26 cellular contexts compared by ENCODE assay signal in the genomic region with DNA sequence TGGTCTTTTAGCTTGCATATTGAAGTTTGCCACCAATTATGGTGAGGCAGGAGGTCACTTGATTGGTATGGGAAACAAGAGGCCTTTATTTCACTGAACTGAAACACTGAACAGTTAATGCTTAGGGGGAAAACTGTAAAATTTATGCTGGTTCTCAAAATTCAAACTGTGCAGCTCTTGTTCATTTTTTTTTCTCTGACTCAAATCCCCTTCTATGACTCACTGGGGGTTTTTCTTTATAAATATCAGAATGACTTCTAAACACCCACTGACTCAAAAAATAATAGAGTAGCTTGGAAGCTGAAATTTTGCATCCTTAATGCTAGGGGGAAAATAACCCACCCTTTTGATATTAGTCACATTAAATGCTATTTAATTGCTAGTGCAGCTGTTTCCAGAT. TPM values are rescaled to one million over a fixed set of nuclear protein-coding genes. Genes with fewer than 3 reads are reported as not detected.
DNase-seq lines count a peak whose midpoint lies in the region; ATAC-seq and TF ChIP-seq lines count a peak whose summit lies in the region.
"Had no signal": no experiment of that assay in that cellular context is flagged by ENCODE, and none has a peak within 500 bp of the region (broad histone marks: within the 10 kb centered on the region; RNA-seq: fewer than 3 reads in every experiment).

No MANE protein-coding gene starts in this region.

- no peak overlapping the region for H3K4me3 Mint-ChIP-seq in activated CD8-positive, alpha-beta T cell treated with anti-CD3 and anti-CD28 coated beads for 36 hours
- no peak overlapping the region for H3K4me3 Mint-ChIP-seq in activated CD8-positive, alpha-beta T cell treated with anti-CD3 and anti-CD28 coated beads, Interleukin-2, amount 10 ng/mL, durations not matched to agents 7 days and 5 days
- no peak overlapping the region for H3K4me3 Mint-ChIP-seq in stimulated activated naive B cell treated with anti-CD40 and anti-IgM and Interleukin-4, amounts not matched to agents 10 μg/mL and 1 μg/mL and 100 μg/mL, for 72 hours
- no peak overlapping the region for H3K4me3 Mint-ChIP-seq in CD14-positive monocyte

- CTCF ChIA-PET in activated CD8-positive, alpha-beta T cell treated with anti-CD3 and anti-CD28 coated beads for 36 hours (lab: Charles Lee), result no interaction called here
- CTCF ChIA-PET in activated CD8-positive, alpha-beta T cell treated with anti-CD3 and anti-CD28 coated beads, Interleukin-2, amount 10 ng/mL, durations not matched to agents 7 days and 5 days (lab: Charles Lee), result interaction anchor here (1.3 kb wide), 1 partner anchor 585 kb away, joined by 3 read pairs; no protein-coding TSS in a partner anchor

- peak; percentile 51 for ATAC-seq in activated CD8-positive, alpha-beta T cell treated with anti-CD3 and anti-CD28 coated beads for 36 hours
- no peak for ATAC-seq in activated CD8-positive, alpha-beta T cell treated with anti-CD3 and anti-CD28 coated beads, Interleukin-2, amount 10 ng/mL, durations not matched to agents 7 days and 5 days
- ATAC-seq in stimulated activated naive B cell treated with anti-CD40 and anti-IgM and Interleukin-4, amounts not matched to agents 10 μg/mL and 1 μg/mL and 100 μg/mL, for 72 hours (replicated peaks), result peak; percentile 78 to 91
- ATAC-seq: Right ventricle myocardium inferior had no signal

- no peak for TF ChIP-seq CTCF in activated CD8-positive, alpha-beta T cell treated with anti-CD3 and anti-CD28 coated beads for 36 hours (IDR thresholded peaks at IDR 0.05)
- TF ChIP-seq CTCF in GM12865 (IDR thresholded peaks at IDR 0.05; ENCODE audit: insufficient read depth, low read depth, low read length, missing control alignments) (no peak), tibial artery (IDR thresholded peaks at IDR 0.05) (no peak), CD14-positive monocyte (IDR thresholded peaks at IDR 0.05) (no peak)

- peaks cover 0 to 14% of the 10 kb centered on the region in 2 donors for H3K27me3 ChIP-seq in tibial artery

- H3K9me3 ChIP-seq in tibial artery, result no peaks in the 10 kb centered on the region
- H3K9me3 ChIP-seq: SJSA1 had no signal

- H3K36me3 ChIP-seq in tibial artery, result no peaks in the 10 kb centered on the region
- H3K36me3 ChIP-seq: SJSA1 had no signal

- POLR2A ChIA-PET in activated CD8-positive, alpha-beta T cell treated with anti-CD3 and anti-CD28 coated beads for 36 hours (lab: Charles Lee), result no interaction called here
- POLR2A ChIA-PET in activated CD8-positive, alpha-beta T cell treated with anti-CD3 and anti-CD28 coated beads, Interleukin-2, amount 10 ng/mL, durations not matched to agents 7 days and 5 days (lab: Charles Lee), result no interaction called here

- no peak overlapping the region for H3K27ac Mint-ChIP-seq in activated CD8-positive, alpha-beta T cell treated with anti-CD3 and anti-CD28 coated beads for 36 hours
- no peak overlapping the region for H3K27ac Mint-ChIP-seq in activated CD8-positive, alpha-beta T cell treated with anti-CD3 and anti-CD28 coated beads, Interleukin-2, amount 10 ng/mL, durations not matched to agents 7 days and 5 days
- no peak overlapping the region for H3K27ac Mint-ChIP-seq in stimulated activated naive B cell treated with anti-CD40 and anti-IgM and Interleukin-4, amounts not matched to agents 10 μg/mL and 1 μg/mL and 100 μg/mL, for 72 hours
- no peak overlapping the region for H3K27ac Mint-ChIP-seq in CD14-positive monocyte

- H3K4me1 ChIP-seq in tibial artery, result no peaks in the 10 kb centered on the region
- H3K4me1 ChIP-seq: SJSA1 had no signal

- peaks cover 10% of the 10 kb centered on the region for H3K27me3 Mint-ChIP-seq in activated CD8-positive, alpha-beta T cell treated with anti-CD3 and anti-CD28 coated beads for 36 hours
- peaks cover 16% of the 10 kb centered on the region for H3K27me3 Mint-ChIP-seq in activated CD8-positive, alpha-beta T cell treated with anti-CD3 and anti-CD28 coated beads, Interleukin-2, amount 10 ng/mL, durations not matched to agents 7 days and 5 days (ENCODE audit: low read depth)
- H3K27me3 Mint-ChIP-seq in stimulated activated naive B cell treated with anti-CD40 and anti-IgM and Interleukin-4, amounts not matched to agents 10 μg/mL and 1 μg/mL and 100 μg/mL, for 72 hours, result peaks cover 18 to 24% of the 10 kb centered on the region in 2 donors
- H3K27me3 Mint-ChIP-seq in CD14-positive monocyte (ENCODE audit: low read depth in 3 of 3), result peaks cover 11 to 35% (median 17%) of the 10 kb centered on the region in 3 donors

- DNase-seq in activated CD8-positive, alpha-beta T cell treated with anti-CD3 and anti-CD28 coated beads for 36 hours, result no peak
- no peak for DNase-seq in activated CD8-positive, alpha-beta T cell treated with anti-CD3 and anti-CD28 coated beads, Interleukin-2, amount 10 ng/mL, durations not matched to agents 7 days and 5 days
- DNase-seq in GM12865 (ENCODE audit: low read depth), result peak; percentile 34
- DNase-seq in RPMI7951 (ENCODE audit: low read depth), result peak; percentile 11
- no peak for DNase-seq in stimulated activated naive B cell treated with anti-CD40 and anti-IgM and Interleukin-4, amounts not matched to agents 10 μg/mL and 1 μg/mL and 100 μg/mL, for 72 hours
- no peak for DNase-seq in tibial artery
- no peak for DNase-seq in CD14-positive monocyte (ENCODE audit: low spot score)
- DNase-seq in NCI-H1105 treated with DMSO at 0.1 percent for 48 hours (lab: John Stamatoyannopoulos, UW), result no peak
- DNase-seq: AML-193, C1 segment of cervical spinal cord, DMS53, GDM1, GOT3, HCEC 1CT, KG1, NCI-H1092 treated with DMSO at 0.1 percent for 48 hours, NCI-H1694, NCI-H2081 treated with DMSO at 0.1 percent for 48 hours, NCI-H2171 treated with DMSO at 0.1 percent for 48 hours, NCI-H524 treated with DMSO at 0.1 percent for 48 hours, NCI-H82, OCI-M1 had no signal

- H3K36me3 Mint-ChIP-seq in activated CD8-positive, alpha-beta T cell treated with anti-CD3 and anti-CD28 coated beads for 36 hours (ENCODE audit: low read depth), result no peaks in the 10 kb centered on the region
- H3K36me3 Mint-ChIP-seq in activated CD8-positive, alpha-beta T cell treated with anti-CD3 and anti-CD28 coated beads, Interleukin-2, amount 10 ng/mL, durations not matched to agents 7 days and 5 days (ENCODE audit: low read depth), result no peaks in the 10 kb centered on the region
- H3K36me3 Mint-ChIP-seq in stimulated activated naive B cell treated with anti-CD40 and anti-IgM and Interleukin-4, amounts not matched to agents 10 μg/mL and 1 μg/mL and 100 μg/mL, for 72 hours, result no peaks in the 10 kb centered on the region
- H3K36me3 Mint-ChIP-seq in CD14-positive monocyte, result no peaks in the 10 kb centered on the region

- intact Hi-C loops in activated CD8-positive, alpha-beta T cell treated with anti-CD3 and anti-CD28 coated beads for 36 hours (cut with micrococcal nuclease), result no loop called here
- intact Hi-C loops in tibial artery (cut with DNase I; ENCODE audit: low total_unique reads), result no loop called here
- intact Hi-C loops in CD14-positive monocyte (cut with micrococcal nuclease), result no loop called here

- H3K4me3 ChIP-seq in GM12865 (ENCODE audit: low read depth, low read length) (no peak overlapping the region), tibial artery (no peak overlapping the region)
- H3K4me3 ChIP-seq: SJSA1 had no signal

- no peaks in the 10 kb centered on the region for H3K9me3 Mint-ChIP-seq in activated CD8-positive, alpha-beta T cell treated with anti-CD3 and anti-CD28 coated beads for 36 hours
- no peaks in the 10 kb centered on the region for H3K9me3 Mint-ChIP-seq in activated CD8-positive, alpha-beta T cell treated with anti-CD3 and anti-CD28 coated beads, Interleukin-2, amount 10 ng/mL, durations not matched to agents 7 days and 5 days (ENCODE audit: insufficient read depth)
- H3K9me3 Mint-ChIP-seq in stimulated activated naive B cell treated with anti-CD40 and anti-IgM and Interleukin-4, amounts not matched to agents 10 μg/mL and 1 μg/mL and 100 μg/mL, for 72 hours, result no peaks in the 10 kb centered on the region
- peaks cover 0 to 7% (median 0%) of the 10 kb centered on the region in 7 donors for H3K9me3 Mint-ChIP-seq in CD14-positive monocyte

- no peak overlapping the region for H3K27ac ChIP-seq in tibial artery
- H3K27ac ChIP-seq: SJSA1 had no signal

- peaks cover 10% of the 10 kb centered on the region for H3K4me1 Mint-ChIP-seq in activated CD8-positive, alpha-beta T cell treated with anti-CD3 and anti-CD28 coated beads for 36 hours (ENCODE audit: low read depth)
- H3K4me1 Mint-ChIP-seq in activated CD8-positive, alpha-beta T cell treated with anti-CD3 and anti-CD28 coated beads, Interleukin-2, amount 10 ng/mL, durations not matched to agents 7 days and 5 days (ENCODE audit: low read depth), result no peaks in the 10 kb centered on the region
- H3K4me1 Mint-ChIP-seq in stimulated activated naive B cell treated with anti-CD40 and anti-IgM and Interleukin-4, amounts not matched to agents 10 μg/mL and 1 μg/mL and 100 μg/mL, for 72 hours, result peaks cover 9 to 15% of the 10 kb centered on the region in 2 donors
- no peaks in the 10 kb centered on the region for H3K4me1 Mint-ChIP-seq in CD14-positive monocyte

RNA-seq across cellular contexts. Expression of a gene that starts 24.1 kb away (rescaled TPM):
- total RNA-seq in activated CD8-positive, alpha-beta T cell treated with anti-CD3 and anti-CD28 coated beads for 36 hours, result not detected
- not detected for total RNA-seq in activated CD8-positive, alpha-beta T cell treated with anti-CD3 and anti-CD28 coated beads, Interleukin-2, amount 10 ng/mL, durations not matched to agents 7 days and 5 days
- total RNA-seq in RPMI7951 (2014; rRNA removed; shearing (Covaris generic)), result under 0.01 TPM in 1 of 2 replicates, not detected in the other
- not detected for polyA plus RNA-seq in CD14-positive monocyte
- total RNA-seq: A172, Right ventricle myocardium inferior, SJSA1 had no signal
- polyA plus RNA-seq: AG04450 had no signal

Comparison
In these comparisons a context has a peak if more than half of its experiments do, and no peak if none do; other contexts are left out.
1. DNase-seq: peak in GM12865 (single experiment) and RPMI7951 (single experiment); none in activated CD8-positive, alpha-beta T cell treated with anti-CD3 and anti-CD28 coated beads for 36 hours (single experiment), activated CD8-positive, alpha-beta T cell treated with anti-CD3 and anti-CD28 coated beads, Interleukin-2, amount 10 ng/mL, durations not matched to agents 7 days and 5 days (single experiment), stimulated activated naive B cell treated with anti-CD40 and anti-IgM and Interleukin-4, amounts not matched to agents 10 μg/mL and 1 μg/mL and 100 μg/mL, for 72 hours (single experiment), tibial artery (0 of 2), CD14-positive monocyte (single experiment) and NCI-H1105 treated with DMSO at 0.1 percent for 48 hours (single experiment).